In the genomic region with DNA sequence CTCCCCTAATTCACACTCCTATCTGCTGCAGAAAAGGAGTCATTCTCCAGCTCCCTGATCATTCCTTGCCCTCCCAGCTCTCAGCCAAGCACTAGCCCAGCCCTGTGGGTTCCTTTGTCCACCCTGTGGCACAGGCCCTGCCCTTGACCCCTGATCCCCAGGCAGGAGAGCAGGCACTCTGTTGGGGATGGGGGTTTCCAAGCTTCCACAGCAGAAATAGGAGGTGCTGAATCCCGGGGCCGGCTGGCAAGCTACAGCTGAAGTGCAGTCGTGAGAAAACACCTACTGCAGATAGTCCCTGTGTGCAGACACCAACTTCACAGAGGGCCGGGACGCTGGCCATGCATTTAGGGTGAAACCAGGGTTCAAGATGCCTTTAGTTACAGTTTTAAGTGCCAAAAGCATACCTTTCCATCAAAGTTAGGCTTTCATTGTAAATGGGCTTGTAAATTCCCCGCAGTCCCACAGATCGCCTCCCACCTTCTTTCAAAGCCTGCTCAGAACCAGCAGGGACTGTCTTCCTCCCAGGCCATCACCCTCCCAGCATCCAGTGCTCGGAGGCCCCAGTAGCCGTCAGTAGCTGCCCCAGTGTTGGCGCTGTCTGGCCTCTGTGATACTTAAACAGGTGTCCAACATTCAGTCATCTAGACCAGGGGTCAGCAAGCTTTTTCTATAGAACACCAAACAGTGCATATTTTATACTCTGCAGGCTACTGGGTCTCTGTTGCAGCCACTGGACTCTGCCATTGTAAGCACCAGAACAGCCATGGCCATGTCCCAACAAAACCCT, we compare ENCODE assay signal across 1 cellular context.
TF ChIP-seq lines count a peak whose summit lies in the region.

No MANE protein-coding gene starts in this region.

TF ChIP-seq in K562, 482 proteins besides CTCF, POLR2A, EP300 and RAD21:
- TF ChIP-seq NBN (IDR thresholded peaks at IDR 0.05; ENCODE audit: low read depth) (no peak), RB1 (IDR thresholded peaks at IDR 0.05; ENCODE audit: low read depth) (no peak), GABPB2 (CRISPR knock-in tag; conservative IDR thresholded peaks at IDR 0.05) (no peak), ZNF311 (CRISPR knock-in tag; IDR thresholded peaks at IDR 0.05) (no peak), ZNF23 (CRISPR knock-in tag; IDR thresholded peaks at IDR 0.05) (no peak)
- TF ChIP-seq, protein P1, sequence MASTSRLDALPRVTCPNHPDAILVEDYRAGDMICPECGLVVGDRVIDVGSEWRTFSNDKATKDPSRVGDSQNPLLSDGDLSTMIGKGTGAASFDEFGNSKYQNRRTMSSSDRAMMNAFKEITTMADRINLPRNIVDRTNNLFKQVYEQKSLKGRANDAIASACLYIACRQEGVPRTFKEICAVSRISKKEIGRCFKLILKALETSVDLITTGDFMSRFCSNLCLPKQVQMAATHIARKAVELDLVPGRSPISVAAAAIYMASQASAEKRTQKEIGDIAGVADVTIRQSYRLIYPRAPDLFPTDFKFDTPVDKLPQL (IDR thresholded peaks at IDR 0.05; ENCODE audit: extremely low read depth, insufficient read length), result no peak
